10 cellular contexts compared by ENCODE assay signal in the genomic region with DNA sequence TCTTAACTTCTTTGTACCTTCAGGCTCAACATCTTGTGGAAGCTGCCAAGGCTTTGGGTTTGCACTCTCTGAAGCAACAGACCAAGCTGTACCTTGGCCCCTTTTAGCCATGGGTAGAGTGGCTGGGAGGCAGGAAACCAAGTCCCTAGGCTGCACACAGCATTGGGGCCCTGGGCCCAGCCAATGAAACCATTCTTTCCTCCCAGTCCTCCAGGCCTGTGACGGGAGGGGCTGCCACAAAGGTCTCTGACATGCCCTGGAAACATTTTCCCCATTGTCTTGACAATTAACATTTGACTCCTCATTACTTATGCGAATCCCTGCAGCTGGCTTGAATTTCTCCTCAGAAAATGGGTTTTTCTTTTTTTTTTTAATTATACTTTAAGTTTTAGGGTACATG.
"Had no signal": no experiment of that assay in that cellular context is flagged by ENCODE, and none has a peak within 500 bp of the region (broad histone marks: within the 10 kb centered on the region; RNA-seq: fewer than 3 reads in every experiment).

No MANE protein-coding gene starts in this region.

- H3K27ac Mint-ChIP-seq: H9, HFFc6, IgD-negative memory B cell had no signal

- H3K4me1 Mint-ChIP-seq: IgD-negative memory B cell had no signal

- ATAC-seq: HepG2 had no signal

- H3K27ac ChIP-seq: GM23248, HL-60 had no signal

- H3K9ac ChIP-seq: GM23248 had no signal

- H3K4me3 ChIP-seq: GM23248 had no signal

- DNase-seq: GM23248, GOT3, H9, HCEC 1CT, HFFc6, KG1 had no signal

- H3K36me3 Mint-ChIP-seq: IgD-negative memory B cell had no signal

- H3K4me3 Mint-ChIP-seq: H9, HFFc6, IgD-negative memory B cell had no signal

- FAIRE-seq: H54, HepG2 had no signal
